In the genomic region with DNA sequence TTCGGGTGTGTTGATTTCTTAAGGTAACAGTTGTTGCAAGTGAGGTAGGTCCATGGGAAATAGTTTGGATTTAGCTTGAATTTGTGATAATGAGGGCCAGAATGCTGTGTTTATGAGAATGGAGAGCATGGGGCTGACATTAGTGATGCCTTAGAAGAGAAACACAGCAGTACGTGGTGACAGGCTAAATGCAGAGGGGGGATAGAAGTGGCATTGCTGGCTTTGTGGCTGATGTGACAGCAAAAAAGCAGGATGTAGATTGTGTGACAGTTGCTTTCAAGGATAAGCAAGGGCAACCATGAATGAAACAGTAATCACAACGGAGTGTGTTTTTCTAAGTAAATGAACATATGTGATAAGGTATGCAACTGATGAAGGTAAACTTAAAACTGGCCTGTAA, we compare ENCODE assay signal across 21 cellular contexts.
A peak's percentile ranks its signal among the peaks of the same experiment; 100 is the strongest.
DNase-seq lines count a peak whose midpoint lies in the region; ATAC-seq, FAIRE-seq and TF ChIP-seq lines count a peak whose summit lies in the region.
"Had no signal": no experiment of that assay in that cellular context is flagged by ENCODE, and none has a peak within 500 bp of the region (broad histone marks: within the 10 kb centered on the region; RNA-seq: fewer than 3 reads in every experiment).

No MANE protein-coding gene starts in this region.

- H3K36me3 ChIP-seq in trophoblast cell (ENCODE audit: control insufficient read depth in 1 of 2, insufficient read depth in 2 of 2, low read length in 2 of 2) = no peaks in the 10 kb centered on the region
- H3K36me3 ChIP-seq: BE2C, BLaER1 had no signal

- FAIRE-seq in A549 (lab: Jason Lieb, UNC) = peak; percentile 63
- FAIRE-seq: G401.6, GM12891 had no signal

- TF ChIP-seq CTCF in A549 (IDR thresholded peaks at IDR 0.05) = no peak
- TF ChIP-seq CTCF in nephron progenitor cell (IDR thresholded peaks at IDR 0.05) = no peak

- H4K12ac ChIP-seq in trophoblast cell (ENCODE audit: low read depth, low read length) = no peak overlapping the region

- H2BK120ac ChIP-seq in trophoblast cell (ENCODE audit: insufficient read depth, low read length, poor library complexity) = no peak overlapping the region

- no peaks in the 10 kb centered on the region for H3K4me1 ChIP-seq in A549
- no peaks in the 10 kb centered on the region for H3K4me1 ChIP-seq in trophoblast cell (ENCODE audit: control insufficient read depth in 1 of 2, insufficient read depth in 2 of 2, low read length in 2 of 2)
- H3K4me1 ChIP-seq: BE2C, BLaER1, Caco-2 had no signal

- no peaks in the 10 kb centered on the region for H3K79me1 ChIP-seq in trophoblast cell (ENCODE audit: low read length)

- no peaks in the 10 kb centered on the region for H3K27me3 ChIP-seq in trophoblast cell (ENCODE audit: insufficient read depth, low read length)
- H3K27me3 ChIP-seq: BE2C, BLaER1 had no signal

- no peak overlapping the region for H3K9ac ChIP-seq in trophoblast cell (ENCODE audit: low read length)
- H3K9ac ChIP-seq: BLaER1 had no signal

- WGBS in A549 (ENCODE audit: missing lambda C conversion rate) = 55% methylated on average over 3 of the region's 3 CpGs
- no CpG with 5 or more reads among the region's 3 CpGs for WGBS in trophoblast cell (ENCODE audit: extremely low coverage, insufficient coverage, insufficient read length)

- TF ChIP-seq RAD21 in A549 (conservative IDR thresholded peaks at IDR 0.05 in 1 of 2, IDR thresholded peaks at IDR 0.05 in 1 of 2) = no peak

- H3K4me2 ChIP-seq in A549 (no peak overlapping the region), trophoblast cell (ENCODE audit: low read length) (no peak overlapping the region)
- H3K4me2 ChIP-seq: BLaER1 had no signal

- no peaks in the 10 kb centered on the region for H3K4me1 Mint-ChIP-seq in nephron progenitor cell
- H3K4me1 Mint-ChIP-seq: CD14-positive monocyte; CD4-positive, alpha-beta memory T cell; CD4-positive, CD25-positive, alpha-beta regulatory T cell had no signal

- no peaks in the 10 kb centered on the region for H3K9me3 ChIP-seq in A549
- no peaks in the 10 kb centered on the region for H3K9me3 ChIP-seq in trophoblast cell (ENCODE audit: insufficient read depth, low read depth, low read length)
- H3K9me3 ChIP-seq: BE2C, BLaER1, Caco-2 had no signal

- no peaks in the 10 kb centered on the region for H3K79me2 ChIP-seq in trophoblast cell (ENCODE audit: control insufficient read depth, insufficient read depth, low read length, poor library complexity)

- H3K23ac ChIP-seq in trophoblast cell (ENCODE audit: low read length) = peak overlapping the region; percentile 42

- CTCF ChIA-PET in A549 (lab: Yijun Ruan, JAX) = no interaction called here

- no peak overlapping the region for H3K4me3 Mint-ChIP-seq in nephron progenitor cell
- H3K4me3 Mint-ChIP-seq: CD14-positive monocyte; CD4-positive, alpha-beta memory T cell; CD4-positive, CD25-positive, alpha-beta regulatory T cell had no signal

- ATAC-seq in A549 = no peak

- H2AK5ac ChIP-seq in trophoblast cell (ENCODE audit: low read length) = no peak overlapping the region

- H3K27ac Mint-ChIP-seq in nephron progenitor cell = peak overlapping the region; percentile 1
- H3K27ac Mint-ChIP-seq: CD14-positive monocyte; CD4-positive, alpha-beta memory T cell had no signal

- TF ChIP-seq POLR2A in A549 (IDR thresholded peaks at IDR 0.05; ENCODE audit: low read length) = no peak

- DNase-seq in A549 (ENCODE audit: low read depth in 1 of 2, low spot score in 1 of 2) (no peak), NCI-H82 treated with DMSO at 0.1 percent for 48 hours (lab: John Stamatoyannopoulos, UW; ENCODE audit: unreplicated experiment) (peak; percentile 19), nephron progenitor cell (no peak), trophoblast cell (no peak), OCI-M2 (lab: John Stamatoyannopoulos, UW; ENCODE audit: unreplicated experiment) (no peak), NCI-H526 treated with DMSO at 0.1 percent for 48 hours (lab: John Stamatoyannopoulos, UW) (no peak), NCI-H1105 (lab: John Stamatoyannopoulos, UW) (no peak)
- DNase-seq: ACHN; BE2C; C1 segment of cervical spinal cord; Caco-2; Calu3; CD4-positive, alpha-beta memory T cell; CD4-positive, CD25-positive, alpha-beta regulatory T cell; DMS79 treated with DMSO at 0.1 percent for 48 hours; GF-D8 had no signal

- H2AFZ ChIP-seq in trophoblast cell (ENCODE audit: insufficient read depth, low read length, poor library complexity) = no peak overlapping the region

- no peak overlapping the region for H3K4me3 ChIP-seq in A549
- no peak overlapping the region for H3K4me3 ChIP-seq in trophoblast cell (ENCODE audit: low read depth, low read length)
- H3K4me3 ChIP-seq: BLaER1 had no signal

- no peaks in the 10 kb centered on the region for H3K27me3 Mint-ChIP-seq in nephron progenitor cell (ENCODE audit: low read depth, poor library complexity)
- H3K27me3 Mint-ChIP-seq: CD4-positive, alpha-beta memory T cell had no signal

- no peaks in the 10 kb centered on the region for H3K36me3 Mint-ChIP-seq in nephron progenitor cell (ENCODE audit: low read depth)
- H3K36me3 Mint-ChIP-seq: CD14-positive monocyte; CD4-positive, alpha-beta memory T cell; CD4-positive, CD25-positive, alpha-beta regulatory T cell had no signal

- POLR2A ChIA-PET in A549 (lab: Yijun Ruan, JAX) = no interaction called here

- H3K4ac ChIP-seq in trophoblast cell (ENCODE audit: low read depth, low read length) = no peak overlapping the region

- H4K8ac ChIP-seq in trophoblast cell (ENCODE audit: low read depth, low read length) = no peak overlapping the region

- H2BK5ac ChIP-seq in trophoblast cell (ENCODE audit: low read depth, low read length, poor library complexity) = no peak overlapping the region

- H3K9me3 Mint-ChIP-seq in nephron progenitor cell = peaks cover 11% of the 10 kb centered on the region
- H3K9me3 Mint-ChIP-seq: CD4-positive, alpha-beta memory T cell had no signal

- H4K91ac ChIP-seq in trophoblast cell (ENCODE audit: low read depth, low read length) = no peak overlapping the region

- TF ChIP-seq EP300 in A549 (IDR thresholded peaks at IDR 0.05) = no peak

- H3K27ac ChIP-seq in A549 = no peak overlapping the region
- no peak overlapping the region for H3K27ac ChIP-seq in trophoblast cell (ENCODE audit: low read depth, low read length)
- H3K27ac ChIP-seq: 22Rv1, BLaER1 had no signal

- H2BK12ac ChIP-seq in trophoblast cell (ENCODE audit: low read length) = no peak overlapping the region

- no peak overlapping the region for H3K14ac ChIP-seq in trophoblast cell (ENCODE audit: low read length)

- no peak overlapping the region for H3K18ac ChIP-seq in trophoblast cell (ENCODE audit: low read length)

TF ChIP-seq in A549, 52 proteins besides CTCF, POLR2A, EP300 and RAD21:
- TF ChIP-seq, protein P1, sequence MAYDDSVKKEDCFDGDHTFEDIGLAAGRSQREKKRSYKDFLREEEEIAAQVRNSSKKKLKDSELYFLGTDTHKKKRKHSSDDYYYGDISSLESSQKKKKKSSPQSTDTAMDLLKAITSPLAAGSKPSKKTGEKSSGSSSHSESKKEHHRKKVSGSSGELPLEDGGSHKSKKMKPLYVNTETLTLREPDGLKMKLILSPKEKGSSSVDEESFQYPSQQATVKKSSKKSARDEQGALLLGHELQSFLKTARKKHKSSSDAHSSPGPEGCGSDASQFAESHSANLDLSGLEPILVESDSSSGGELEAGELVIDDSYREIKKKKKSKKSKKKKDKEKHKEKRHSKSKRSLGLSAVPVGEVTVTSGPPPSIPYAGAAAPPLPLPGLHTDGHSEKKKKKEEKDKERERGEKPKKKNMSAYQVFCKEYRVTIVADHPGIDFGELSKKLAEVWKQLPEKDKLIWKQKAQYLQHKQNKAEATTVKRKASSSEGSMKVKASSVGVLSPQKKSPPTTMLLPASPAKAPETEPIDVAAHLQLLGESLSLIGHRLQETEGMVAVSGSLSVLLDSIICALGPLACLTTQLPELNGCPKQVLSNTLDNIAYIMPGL (CRISPR knock-in tag; IDR thresholded peaks at IDR 0.05; ENCODE audit: borderline replicate concordance) = no peak
- TF ChIP-seq HDAC2 (IDR thresholded peaks at IDR 0.05) = no peak
- TF ChIP-seq, protein P2, sequence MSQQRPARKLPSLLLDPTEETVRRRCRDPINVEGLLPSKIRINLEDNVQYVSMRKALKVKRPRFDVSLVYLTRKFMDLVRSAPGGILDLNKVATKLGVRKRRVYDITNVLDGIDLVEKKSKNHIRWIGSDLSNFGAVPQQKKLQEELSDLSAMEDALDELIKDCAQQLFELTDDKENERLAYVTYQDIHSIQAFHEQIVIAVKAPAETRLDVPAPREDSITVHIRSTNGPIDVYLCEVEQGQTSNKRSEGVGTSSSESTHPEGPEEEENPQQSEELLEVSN (IDR thresholded peaks at IDR 0.05; ENCODE audit: borderline replicate concordance, low read depth) = no peak
- no peak for TF ChIP-seq HOXB5 (CRISPR knock-in tag; IDR thresholded peaks at IDR 0.05)
- TF ChIP-seq, protein P3, sequence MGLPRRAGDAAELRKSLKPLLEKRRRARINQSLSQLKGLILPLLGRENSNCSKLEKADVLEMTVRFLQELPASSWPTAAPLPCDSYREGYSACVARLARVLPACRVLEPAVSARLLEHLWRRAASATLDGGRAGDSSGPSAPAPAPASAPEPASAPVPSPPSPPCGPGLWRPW (IDR thresholded peaks at IDR 0.05) = no peak
- no peak for TF ChIP-seq POLR2AphosphoS2 (conservative IDR thresholded peaks at IDR 0.05; ENCODE audit: low read length)
- TF ChIP-seq MYC (IDR thresholded peaks at IDR 0.05; ENCODE audit: borderline replicate concordance, low read length) = no peak
- TF ChIP-seq RCOR1 (IDR thresholded peaks at IDR 0.05; ENCODE audit: low read depth, low read length) = no peak
- TF ChIP-seq CEBPB (IDR thresholded peaks at IDR 0.05) = no peak
- TF ChIP-seq ESRRA (IDR thresholded peaks at IDR 0.05; ENCODE audit: borderline replicate concordance, low read length) = no peak
- TF ChIP-seq MAFK (IDR thresholded peaks at IDR 0.05; ENCODE audit: partially characterized antibody) = no peak
- no peak for TF ChIP-seq NR3C1 (IDR thresholded peaks at IDR 0.05)
- TF ChIP-seq TP53 (CRISPR knock-in tag; IDR thresholded peaks at IDR 0.05) = no peak
- no peak for TF ChIP-seq RNF2 (IDR thresholded peaks at IDR 0.05; ENCODE audit: borderline replicate concordance, low read depth)
- TF ChIP-seq HOXA7 (CRISPR knock-in tag; IDR thresholded peaks at IDR 0.05) = no peak
- no peak for TF ChIP-seq ZSCAN20 (CRISPR knock-in tag; IDR thresholded peaks at IDR 0.05)
- no peak for TF ChIP-seq KDM1A (IDR thresholded peaks at IDR 0.05; ENCODE audit: low read depth)
- TF ChIP-seq FOSB (CRISPR knock-in tag; IDR thresholded peaks at IDR 0.05) = no peak
